Comparison of ENCODE assay signal across 1 cellular context in genomic region chr11:47259178-47259977, GRCh38.
TF ChIP-seq lines count a peak whose summit lies in the region.

No MANE protein-coding gene starts in this region.

TF ChIP-seq in HepG2, 621 proteins besides CTCF, POLR2A, EP300 and RAD21 (continued from another document):
- TF ChIP-seq GFI1 (CRISPR knock-in tag; IDR thresholded peaks at IDR 0.05; ENCODE audit: borderline replicate concordance) (no peak), ZSCAN22 (CRISPR knock-in tag; IDR thresholded peaks at IDR 0.05) (no peak), ZNF761 (CRISPR knock-in tag; conservative IDR thresholded peaks at IDR 0.05) (no peak), ZBTB33 (CRISPR knock-in tag; IDR thresholded peaks at IDR 0.05) (no peak)
TF ChIP-seq in HepG2: peak in this region for 41.
